Comparison of ENCODE assay signal across 2 cellular contexts in genomic region chr2:1010373-1011017, GRCh38.
A peak's percentile ranks its signal among the peaks of the same experiment; 100 is the strongest.
TF ChIP-seq lines count a peak whose summit lies in the region.

No MANE protein-coding gene starts in this region.

TF ChIP-seq in K562, 482 proteins besides CTCF, POLR2A, EP300 and RAD21:
- TF ChIP-seq CBX3 (IDR thresholded peaks at IDR 0.05; ENCODE audit: borderline replicate concordance in 1 of 2, low read length in 2 of 2), result no peak
- peak; percentile 9; the same call in 1 of the 2 replicates for TF ChIP-seq NFIC (IDR thresholded peaks at IDR 0.05)
- TF ChIP-seq, protein P1, sequence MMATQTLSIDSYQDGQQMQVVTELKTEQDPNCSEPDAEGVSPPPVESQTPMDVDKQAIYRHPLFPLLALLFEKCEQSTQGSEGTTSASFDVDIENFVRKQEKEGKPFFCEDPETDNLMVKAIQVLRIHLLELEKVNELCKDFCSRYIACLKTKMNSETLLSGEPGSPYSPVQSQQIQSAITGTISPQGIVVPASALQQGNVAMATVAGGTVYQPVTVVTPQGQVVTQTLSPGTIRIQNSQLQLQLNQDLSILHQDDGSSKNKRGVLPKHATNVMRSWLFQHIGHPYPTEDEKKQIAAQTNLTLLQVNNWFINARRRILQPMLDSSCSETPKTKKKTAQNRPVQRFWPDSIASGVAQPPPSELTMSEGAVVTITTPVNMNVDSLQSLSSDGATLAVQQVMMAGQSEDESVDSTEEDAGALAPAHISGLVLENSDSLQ (IDR thresholded peaks at IDR 0.05), result peak; percentile 9; the same call in 1 of the 2 replicates

TF ChIP-seq in HepG2, 621 proteins besides CTCF, POLR2A, EP300 and RAD21:
- TF ChIP-seq PPARG (CRISPR knock-in tag; conservative IDR thresholded peaks at IDR 0.05), result no peak
- no peak for TF ChIP-seq ZNF776 (CRISPR knock-in tag; IDR thresholded peaks at IDR 0.05)
- TF ChIP-seq ZNF619 (CRISPR knock-in tag; IDR thresholded peaks at IDR 0.05), result no peak
- TF ChIP-seq PAXIP1 (CRISPR knock-in tag; conservative IDR thresholded peaks at IDR 0.05), result no peak
- TF ChIP-seq FOXM1 (CRISPR knock-in tag; IDR thresholded peaks at IDR 0.05), result no peak
- no peak for TF ChIP-seq DZIP1 (CRISPR knock-in tag; IDR thresholded peaks at IDR 0.05)
- TF ChIP-seq GATAD2A (CRISPR knock-in tag; IDR thresholded peaks at IDR 0.05), result no peak
- TF ChIP-seq PAWR (CRISPR knock-in tag; IDR thresholded peaks at IDR 0.05; ENCODE audit: borderline replicate concordance), result no peak
- TF ChIP-seq SOX5 (CRISPR knock-in tag; IDR thresholded peaks at IDR 0.05; ENCODE audit: borderline replicate concordance), result no peak
- TF ChIP-seq, protein P2, sequence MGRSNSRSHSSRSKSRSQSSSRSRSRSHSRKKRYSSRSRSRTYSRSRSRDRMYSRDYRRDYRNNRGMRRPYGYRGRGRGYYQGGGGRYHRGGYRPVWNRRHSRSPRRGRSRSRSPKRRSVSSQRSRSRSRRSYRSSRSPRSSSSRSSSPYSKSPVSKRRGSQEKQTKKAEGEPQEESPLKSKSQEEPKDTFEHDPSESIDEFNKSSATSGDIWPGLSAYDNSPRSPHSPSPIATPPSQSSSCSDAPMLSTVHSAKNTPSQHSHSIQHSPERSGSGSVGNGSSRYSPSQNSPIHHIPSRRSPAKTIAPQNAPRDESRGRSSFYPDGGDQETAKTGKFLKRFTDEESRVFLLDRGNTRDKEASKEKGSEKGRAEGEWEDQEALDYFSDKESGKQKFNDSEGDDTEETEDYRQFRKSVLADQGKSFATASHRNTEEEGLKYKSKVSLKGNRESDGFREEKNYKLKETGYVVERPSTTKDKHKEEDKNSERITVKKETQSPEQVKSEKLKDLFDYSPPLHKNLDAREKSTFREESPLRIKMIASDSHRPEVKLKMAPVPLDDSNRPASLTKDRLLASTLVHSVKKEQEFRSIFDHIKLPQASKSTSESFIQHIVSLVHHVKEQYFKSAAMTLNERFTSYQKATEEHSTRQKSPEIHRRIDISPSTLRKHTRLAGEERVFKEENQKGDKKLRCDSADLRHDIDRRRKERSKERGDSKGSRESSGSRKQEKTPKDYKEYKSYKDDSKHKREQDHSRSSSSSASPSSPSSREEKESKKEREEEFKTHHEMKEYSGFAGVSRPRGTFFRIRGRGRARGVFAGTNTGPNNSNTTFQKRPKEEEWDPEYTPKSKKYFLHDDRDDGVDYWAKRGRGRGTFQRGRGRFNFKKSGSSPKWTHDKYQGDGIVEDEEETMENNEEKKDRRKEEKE (IDR thresholded peaks at IDR 0.05), result no peak
- no peak for TF ChIP-seq ZNF660 (CRISPR knock-in tag; IDR thresholded peaks at IDR 0.05; ENCODE audit: borderline replicate concordance, low read depth)
- no peak for TF ChIP-seq TRIM24 (CRISPR knock-in tag; IDR thresholded peaks at IDR 0.05)
- TF ChIP-seq HNRNPL (IDR thresholded peaks at IDR 0.05; ENCODE audit: low read depth, low read length), result no peak
- TF ChIP-seq GTF3A (CRISPR knock-in tag; conservative IDR thresholded peaks at IDR 0.05), result no peak
- TF ChIP-seq ZNF275 (CRISPR knock-in tag; IDR thresholded peaks at IDR 0.05; ENCODE audit: borderline replicate concordance), result no peak
- no peak for TF ChIP-seq MTA1 (CRISPR knock-in tag; IDR thresholded peaks at IDR 0.05; ENCODE audit: borderline replicate concordance)
- TF ChIP-seq ZNF549 (CRISPR knock-in tag; IDR thresholded peaks at IDR 0.05), result no peak
